22 cellular contexts compared by ENCODE assay signal in genomic region chr1:164743991-164744390, GRCh38.
DNase-seq lines count a peak whose midpoint lies in the region; ATAC-seq, FAIRE-seq and TF ChIP-seq lines count a peak whose summit lies in the region.
"Had no signal": no experiment of that assay in that cellular context is flagged by ENCODE, and none has a peak within 500 bp of the region (broad histone marks: within the 10 kb centered on the region; RNA-seq: fewer than 3 reads in every experiment).

No MANE protein-coding gene starts in this region.

- H3K4me2 ChIP-seq in A549 = no peak overlapping the region
- H3K4me2 ChIP-seq: BLaER1 had no signal

- no peaks in the 10 kb centered on the region for H3K36me3 ChIP-seq in ovary
- H3K36me3 ChIP-seq: HAP-1 had no signal

- no peaks in the 10 kb centered on the region for H3K9me3 Mint-ChIP-seq in chondrocyte (ENCODE audit: low read depth)
- H3K9me3 Mint-ChIP-seq: CD8-positive, alpha-beta T cell had no signal

- POLR2A ChIA-PET in A549 (lab: Yijun Ruan, JAX) = no interaction called here

- no peak for TF ChIP-seq EP300 in A549 (IDR thresholded peaks at IDR 0.05)
- no peak for TF ChIP-seq EP300 in ovary (IDR thresholded peaks at IDR 0.05)

- H3K4me3 Mint-ChIP-seq in chondrocyte (ENCODE audit: unreplicated experiment) = no peak overlapping the region
- H3K4me3 Mint-ChIP-seq: CD14-positive monocyte; CD8-positive, alpha-beta T cell had no signal

- H3K27me3 Mint-ChIP-seq in chondrocyte (ENCODE audit: low read depth) = no peaks in the 10 kb centered on the region

- no peaks in the 10 kb centered on the region for H3K36me3 Mint-ChIP-seq in chondrocyte (ENCODE audit: low read depth)
- H3K36me3 Mint-ChIP-seq: CD14-positive monocyte; CD8-positive, alpha-beta T cell had no signal

- CTCF ChIA-PET in A549 (lab: Yijun Ruan, JAX) = interaction anchor here (1.3 kb wide), 1 partner anchor 22 kb away, joined by 4 read pairs; no protein-coding TSS in a partner anchor

- H3K4me3 ChIP-seq in A549 (no peak overlapping the region), ovary (no peak overlapping the region)
- H3K4me3 ChIP-seq: BLaER1, GM23248, HAP-1, K562 had no signal

- WGBS in A549 (ENCODE audit: missing lambda C conversion rate) = 28% methylated on average over 2 of the region's 2 CpGs
- WGBS in ovary, 3 donors = 48 to 94% (median 68%) methylated on average over 2 of the region's 2 CpGs

- intact Hi-C loops in ovary (cut with DNase I) = no loop called here

- H3K4me1 ChIP-seq in A549 = peaks cover 36% of the 10 kb centered on the region
- peaks cover 8% of the 10 kb centered on the region for H3K4me1 ChIP-seq in ovary (ENCODE audit: insufficient read depth)
- H3K4me1 ChIP-seq: HAP-1 had no signal

- peak overlapping the region; percentile 42 for H3K27ac Mint-ChIP-seq in chondrocyte (ENCODE audit: unreplicated experiment)
- H3K27ac Mint-ChIP-seq: CD14-positive monocyte; CD8-positive, alpha-beta T cell had no signal

- H3K9me3 ChIP-seq in A549 (no peaks in the 10 kb centered on the region), ovary (no peaks in the 10 kb centered on the region)
- H3K9me3 ChIP-seq: BLaER1, HAP-1 had no signal

- TF ChIP-seq RAD21 in A549 (conservative IDR thresholded peaks at IDR 0.05 in 1 of 2, IDR thresholded peaks at IDR 0.05 in 1 of 2) = no peak

- TF ChIP-seq POLR2A in A549 (IDR thresholded peaks at IDR 0.05; ENCODE audit: low read length) (no peak), ovary (IDR thresholded peaks at IDR 0.05) (no peak)

- FAIRE-seq in A549 (lab: Jason Lieb, UNC) = no peak
- FAIRE-seq: GM12891, K562 had no signal

- TF ChIP-seq CTCF in A549 (IDR thresholded peaks at IDR 0.05) (no peak), chondrocyte (IDR thresholded peaks at IDR 0.05) (no peak), ovary (IDR thresholded peaks at IDR 0.05) (no peak)

- DNase-seq in A549 (ENCODE audit: low read depth in 1 of 2, low spot score in 1 of 2) (no peak), LHCN-M2 (ENCODE audit: low read depth) (peak; percentile 26), chondrocyte (ENCODE audit: low spot score) (no peak), myocyte (ENCODE audit: low read depth) (peak; percentile 18), ovary (no peak)
- DNase-seq in activated CD4-positive, alpha-beta T cell treated with anti-CD3 and anti-CD28 coated beads for 4 hours = no peak
- DNase-seq: Calu3; CD8-positive, alpha-beta T cell; DMS 273 treated with DMSO at 0.1 percent for 48 hours; DMS53; DND-41; EL; GM23248 had no signal

- peak overlapping the region; percentile 25 to 90; a peak in 4 of 6 replicates for H3K27ac ChIP-seq in A549
- no peak overlapping the region for H3K27ac ChIP-seq in ovary
- H3K27ac ChIP-seq: 22Rv1, BLaER1, GM23248, HL-60 had no signal

- H3K4me1 Mint-ChIP-seq in chondrocyte (ENCODE audit: low read depth) = peaks cover 20% of the 10 kb centered on the region
- H3K4me1 Mint-ChIP-seq: CD14-positive monocyte had no signal

- H3K27me3 ChIP-seq in ovary = no peaks in the 10 kb centered on the region
- H3K27me3 ChIP-seq: BLaER1 had no signal

- ATAC-seq in A549 (no peak), GM19463 (IDR thresholded peaks at IDR 0.05; ENCODE audit: unreplicated experiment) (no peak), GM18511 (IDR thresholded peaks at IDR 0.05; ENCODE audit: unreplicated experiment) (no peak)
- ATAC-seq: CD8-positive, alpha-beta T cell; K562 had no signal

TF ChIP-seq in A549, 52 proteins besides CTCF, POLR2A, EP300 and RAD21:
- no peak for TF ChIP-seq ZFP36 (IDR thresholded peaks at IDR 0.05; ENCODE audit: borderline replicate concordance, partially characterized antibody)
- no peak for TF ChIP-seq RARB (CRISPR knock-in tag; IDR thresholded peaks at IDR 0.05)
- TF ChIP-seq PHF8 (IDR thresholded peaks at IDR 0.05; ENCODE audit: borderline replicate concordance, low read depth) = no peak
- no peak for TF ChIP-seq ZSCAN20 (CRISPR knock-in tag; IDR thresholded peaks at IDR 0.05)
TF ChIP-seq in A549: peak in this region for 0.

Comparison
In these comparisons a context has a peak if more than half of its experiments do, and no peak if none do; other contexts are left out.
1. DNase-seq: peak in LHCN-M2 (single experiment) and myocyte (single experiment); none in A549 (0 of 2), chondrocyte (single experiment), ovary (0 of 5) and activated CD4-positive, alpha-beta T cell treated with anti-CD3 and anti-CD28 coated beads for 4 hours (0 of 2).
2. H3K27ac ChIP-seq: peak in A549 (2 of 2); none in ovary (0 of 2).